ENCODE assay signal across 11 cellular contexts in the genomic region with DNA sequence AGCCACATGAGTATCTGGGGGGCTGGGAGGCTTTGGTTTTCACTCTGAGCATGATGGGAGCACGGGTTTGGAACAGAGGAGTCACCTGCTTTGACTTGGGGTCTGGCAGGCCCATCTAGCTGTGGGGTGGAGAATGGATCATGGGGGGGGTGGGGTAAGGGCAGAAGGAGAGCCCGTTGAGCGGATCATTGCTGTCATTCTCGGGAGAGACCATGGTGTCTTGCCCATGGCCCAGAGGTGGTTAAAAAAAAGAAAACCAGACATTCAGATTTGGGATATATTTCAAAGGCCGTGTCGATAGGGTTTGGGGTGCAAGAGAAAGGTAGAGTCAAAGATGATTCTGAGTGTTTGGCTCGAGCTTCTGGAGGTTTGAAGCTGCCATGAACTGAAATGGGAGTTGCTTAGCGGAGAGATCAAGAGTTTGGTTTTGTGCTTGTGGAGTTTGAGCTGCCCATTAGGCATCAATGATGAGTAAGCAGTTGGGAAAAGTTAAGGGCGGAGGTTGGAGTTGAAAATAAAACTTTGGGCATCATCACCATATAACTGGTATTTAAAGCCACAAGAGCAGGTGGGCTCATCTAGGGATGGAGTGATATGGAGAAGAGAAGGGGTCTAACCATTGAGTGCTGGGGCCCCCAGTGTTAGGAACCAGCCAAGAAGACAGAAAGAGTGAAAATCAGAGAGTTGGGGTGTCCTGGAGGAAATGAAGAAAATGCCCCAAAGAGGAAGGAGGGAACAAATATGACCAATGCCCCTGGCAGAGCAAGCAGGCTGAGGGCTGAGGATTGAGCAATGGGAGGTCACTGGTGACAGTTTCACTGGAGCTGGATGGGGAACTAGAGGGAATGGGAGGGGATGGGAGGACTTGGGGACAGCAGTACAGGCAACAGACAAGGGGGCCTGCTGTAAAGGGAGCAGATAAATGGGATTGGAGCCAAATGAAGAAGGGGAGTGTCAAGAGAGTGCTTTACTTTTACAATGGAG. TPM values are rescaled to one million over a fixed set of nuclear protein-coding genes. Genes with fewer than 3 reads are reported as not detected.
DNase-seq lines count a peak whose midpoint lies in the region; ATAC-seq and TF ChIP-seq lines count a peak whose summit lies in the region.
"Had no signal": no experiment of that assay in that cellular context is flagged by ENCODE, and none has a peak within 500 bp of the region (broad histone marks: within the 10 kb centered on the region; RNA-seq: fewer than 3 reads in every experiment).

No MANE protein-coding gene starts in this region.

- no peak for TF ChIP-seq EP300 in gastroesophageal sphincter (IDR thresholded peaks at IDR 0.05)

- H3K4me3 ChIP-seq in gastroesophageal sphincter (no peak overlapping the region), spleen (peak overlapping the region in 2 of 8 donors; percentile 43 to 73)
- H3K4me3 ChIP-seq: A549 had no signal

- peak overlapping the region; percentile 24 for H3K27ac Mint-ChIP-seq in T-helper 2 cell treated with Interferon-gamma antibody and Interleukin-4, amounts not matched to agents 5 μg/mL and 100 μg/mL, for 36 hours

- H3K9me3 ChIP-seq in gastroesophageal sphincter (no peaks in the 10 kb centered on the region), spleen (no peaks in the 10 kb centered on the region)
- H3K9me3 ChIP-seq: A549 had no signal

- peak overlapping the region; percentile 80 for H3K27ac ChIP-seq in RWPE1
- peak overlapping the region in 3 of 4 donors; percentile 53 to 71 (median 63) for H3K27ac ChIP-seq in gastroesophageal sphincter
- peak overlapping the region; percentile 70 to 92 (median 82) for H3K27ac ChIP-seq in spleen
- H3K27ac ChIP-seq: A549 had no signal

- no peak overlapping the region for H3K4me3 Mint-ChIP-seq in T-helper 2 cell treated with Interferon-gamma antibody and Interleukin-4, amounts not matched to agents 5 μg/mL and 100 μg/mL, for 36 hours

- H3K36me3 Mint-ChIP-seq in T-helper 2 cell treated with Interferon-gamma antibody and Interleukin-4, amounts not matched to agents 5 μg/mL and 100 μg/mL, for 36 hours (ENCODE audit: low read depth): peaks cover 6% of the 10 kb centered on the region

- H3K4me1 Mint-ChIP-seq in T-helper 2 cell treated with Interferon-gamma antibody and Interleukin-4, amounts not matched to agents 5 μg/mL and 100 μg/mL, for 36 hours (ENCODE audit: low read depth): peaks cover 61% of the 10 kb centered on the region

- peak; percentile 24 for ATAC-seq in gastroesophageal sphincter
- ATAC-seq: A549 had no signal

- CTCF ChIA-PET in RWPE1 (lab: Yijun Ruan, JAX): interaction anchor here (0.6 to 1.1 kb wide), 2 partner anchors 29 to 145 kb away, joined by 3 to 4 read pairs; no protein-coding TSS in a partner anchor

- TF ChIP-seq CTCF in RWPE1 (conservative IDR thresholded peaks at IDR 0.05; ENCODE audit: low read depth) (no peak), gastroesophageal sphincter (IDR thresholded peaks at IDR 0.05) (no peak), spleen (IDR thresholded peaks at IDR 0.05 in 8 of 11, conservative IDR thresholded peaks at IDR 0.05 in 3 of 11) (no peak)

- H3K27me3 Mint-ChIP-seq in T-helper 2 cell treated with Interferon-gamma antibody and Interleukin-4, amounts not matched to agents 5 μg/mL and 100 μg/mL, for 36 hours (ENCODE audit: low read depth): peaks cover 4% of the 10 kb centered on the region

- no peaks in the 10 kb centered on the region for H3K36me3 ChIP-seq in gastroesophageal sphincter
- no peaks in the 10 kb centered on the region for H3K36me3 ChIP-seq in spleen

- intact Hi-C loops in spleen (cut with DNase I; ENCODE audit: low total_unique reads): no loop called here

- POLR2A ChIA-PET in RWPE1 (lab: Yijun Ruan, JAX; ENCODE audit: low non-redundant PET): no interaction called here

- DNase-seq in T-helper 2 cell treated with Interferon-gamma antibody and Interleukin-4, amounts not matched to agents 5 μg/mL and 100 μg/mL, for 36 hours (ENCODE audit: low spot score): no peak
- DNase-seq in T-helper 2 cell: no peak
- no peak for DNase-seq in RWPE1 (ENCODE audit: low spot score)
- no peak for DNase-seq in spleen
- no peak for DNase-seq in H4 (ENCODE audit: low spot score)
- no peak for DNase-seq in DMS 273 (lab: John Stamatoyannopoulos, UW; ENCODE audit: unreplicated experiment)
- DNase-seq in stimulated activated CD4-positive, alpha-beta T cell treated with anti-CD3 and anti-CD28 coated beads, Interleukin-4, amount 100 ng/mL, for 1 hour: no peak
- DNase-seq: glutamatergic neuron, IMR-90 had no signal

- WGBS in gastroesophageal sphincter (ENCODE audit: low coverage in 1 of 2), 2 donors: 89 to 93% methylated on average over 8 to 9 of the region's 9 CpGs
- 90 to 95% (median 91%) methylated on average over 9 of the region's 9 CpGs for WGBS in spleen, 5 donors

- H3K4me1 ChIP-seq in gastroesophageal sphincter (peaks cover 0 to 53% (median 13%) of the 10 kb centered on the region in 3 donors), spleen (peaks cover 43 to 77% (median 58%) of the 10 kb centered on the region in 6 donors)

- H3K27me3 ChIP-seq in gastroesophageal sphincter (no peaks in the 10 kb centered on the region), spleen (replicated peaks in 1 of 7) (no peaks in the 10 kb centered on the region)

- TF ChIP-seq POLR2A in gastroesophageal sphincter (IDR thresholded peaks at IDR 0.05): no peak
- TF ChIP-seq POLR2A in spleen (IDR thresholded peaks at IDR 0.05): no peak

- H3K9me3 Mint-ChIP-seq in T-helper 2 cell treated with Interferon-gamma antibody and Interleukin-4, amounts not matched to agents 5 μg/mL and 100 μg/mL, for 36 hours: no peaks in the 10 kb centered on the region

RNA-seq across cellular contexts. Expression of a gene that starts 1.9 kb away (rescaled TPM):
- 1 to 10 TPM in 3 of 4 donors, under 1 TPM in 1; 0.82 to 5.9 (median 3.5) TPM for total RNA-seq in gastroesophageal sphincter
- total RNA-seq in spleen: 10 to 100 TPM in 3 of 7 donors, 1 to 10 TPM in 4; 5.6 to 23.2 (median 9.9) TPM
- polyA plus RNA-seq in spleen: 1 to 10 TPM in 2 of 3 donors, under 1 TPM in 1; 0.41 to 2.8 (median 2.3) TPM
- not detected in 2 replicates for total RNA-seq in H4 (2014; rRNA removed; shearing (Covaris generic))
- total RNA-seq: IMR-90 had no signal
- polyA plus RNA-seq: A549, IMR-90 had no signal

RNA-seq across cellular contexts. Expression of a gene that starts 14.2 kb away (rescaled TPM):
- total RNA-seq in gastroesophageal sphincter (1 to 10 TPM in 3 of 4 donors, under 1 TPM in 1; 0.84 to 1.8 (median 1.0) TPM), spleen (10 to 100 TPM; 27.2 to 50.5 (median 34.7) TPM)
- 10 to 100 TPM; 17.6 to 24.6 (median 23.7) TPM for polyA plus RNA-seq in spleen
- total RNA-seq in H4 (2014; rRNA removed; shearing (Covaris generic)): not detected in 2 replicates
- total RNA-seq: IMR-90 had no signal
- polyA plus RNA-seq: A549, IMR-90 had no signal

RNA-seq across cellular contexts. Expression of a gene that starts 46.6 kb away (rescaled TPM):
- total RNA-seq in gastroesophageal sphincter (10 to 100 TPM; 39.2 to 82.5 (median 53.2) TPM), spleen (100 to 1,000 TPM in 6 of 7 donors, 10 to 100 TPM in 1; 90.3 to 133 (median 108) TPM)
- polyA plus RNA-seq in spleen: 10 to 100 TPM; 19.9 to 31.0 (median 30.7) TPM
- 20.2 and 24.9 TPM in 2 replicates for total RNA-seq in H4 (2014; rRNA removed; shearing (Covaris generic))

Comparison
In these comparisons a context has a peak if more than half of its experiments do, and no peak if none do; other contexts are left out.
1. RNA of a gene that starts 14.2 kb away (total RNA-seq): 27.2 to 50.5 TPM in spleen; 0.84 to 1.8 TPM in gastroesophageal sphincter and not detected in H4; every median in the first group is over 10 times any median in the second.
2. Peak in every context shown above with its lines, with median percentiles within 50 percentile points of each other: H3K27ac ChIP-seq.